ENCODE assay signal across 1 cellular context in the genomic region with DNA sequence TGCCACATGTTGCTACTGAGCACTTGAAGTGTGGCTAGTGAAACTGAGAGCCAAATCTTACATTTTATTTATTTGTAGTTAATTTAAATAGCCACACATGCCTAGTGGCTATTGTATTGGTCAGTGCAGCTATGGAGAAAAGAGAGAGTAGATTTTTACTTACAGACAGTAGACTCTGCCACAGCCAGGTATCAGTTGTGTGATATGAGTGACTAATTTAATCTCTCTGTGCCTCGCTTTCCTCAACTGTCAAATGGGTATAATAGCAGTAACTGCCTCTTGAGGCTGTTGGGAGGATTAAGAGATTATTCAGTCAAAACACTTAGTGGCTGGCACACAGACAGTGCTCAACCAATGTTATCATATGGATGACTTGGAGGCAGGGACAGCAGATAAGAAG.
TF ChIP-seq lines count a peak whose summit lies in the region.

No MANE protein-coding gene starts in this region.

TF ChIP-seq in A549, 52 proteins besides CTCF, POLR2A, EP300 and RAD21 (continued from another document):
- TF ChIP-seq FOSL2 (IDR thresholded peaks at IDR 0.05) = no peak
- TF ChIP-seq FOSL2 (CRISPR knock-in tag; IDR thresholded peaks at IDR 0.05) = no peak
- TF ChIP-seq JUNB (IDR thresholded peaks at IDR 0.05) = no peak
- TF ChIP-seq E2F6 (IDR thresholded peaks at IDR 0.05; ENCODE audit: borderline replicate concordance, low read depth) = no peak
- TF ChIP-seq SMC3 (IDR thresholded peaks at IDR 0.05) = no peak
- no peak for TF ChIP-seq HOXB5 (CRISPR knock-in tag; IDR thresholded peaks at IDR 0.05)
